In the genomic region with DNA sequence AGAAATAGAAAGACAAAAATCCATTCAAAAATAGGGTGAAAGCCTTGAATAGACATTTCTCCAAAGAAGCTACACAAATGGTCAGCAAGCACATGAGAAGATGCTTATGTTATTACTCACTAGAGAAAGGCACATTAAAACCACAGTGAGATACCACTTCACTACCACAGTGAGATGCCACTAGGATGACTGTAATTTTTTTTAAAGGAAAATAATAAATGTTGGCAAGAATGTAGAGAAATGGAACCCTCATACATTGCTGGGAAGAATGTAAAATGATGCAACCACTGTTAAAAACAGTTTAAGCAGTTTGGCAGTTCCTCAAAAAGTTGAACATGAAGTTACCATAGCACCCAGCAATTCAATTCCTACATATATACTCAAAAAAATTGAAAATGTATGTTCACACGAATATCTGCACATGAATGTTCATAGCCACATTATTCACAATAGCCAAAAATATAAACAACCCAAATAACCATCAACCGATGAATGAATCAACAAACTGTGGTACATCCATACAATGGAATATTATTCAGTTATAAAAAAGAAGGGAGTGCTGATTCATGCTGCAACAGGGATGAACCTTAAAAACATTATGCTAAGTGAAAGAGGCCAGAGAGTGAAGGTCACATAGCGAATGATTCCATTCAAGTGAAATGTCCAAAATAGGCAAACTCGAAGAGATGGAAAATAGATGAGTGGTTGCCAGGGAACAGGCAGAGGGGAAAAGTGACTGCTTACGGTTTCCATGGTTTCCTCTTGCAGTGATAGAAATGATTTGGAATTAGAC, we compare ENCODE assay signal across 15 cellular contexts.
DNase-seq lines count a peak whose midpoint lies in the region; ATAC-seq and TF ChIP-seq lines count a peak whose summit lies in the region.
"Had no signal": no experiment of that assay in that cellular context is flagged by ENCODE, and none has a peak within 500 bp of the region (broad histone marks: within the 10 kb centered on the region; RNA-seq: fewer than 3 reads in every experiment).

No MANE protein-coding gene starts in this region.

- WGBS in mammary epithelial cell (ENCODE audit: low coverage, missing lambda C conversion rate) = 80% methylated on average over 5 of the region's 5 CpGs
- 81 to 93% (median 91%) methylated on average over 5 of the region's 5 CpGs for WGBS in ovary, 3 donors

- no peak for TF ChIP-seq POLR2A in ovary (IDR thresholded peaks at IDR 0.05)

- BruUV-seq in mammary epithelial cell (replicated peaks; lab: Mats Ljungman, UMichigan) = no TSS peak

- no peak overlapping the region for H2AFZ ChIP-seq in mammary epithelial cell (ENCODE audit: low read depth, low read length)

- H4K20me1 ChIP-seq in mammary epithelial cell (ENCODE audit: insufficient read depth, low read length) = no peaks in the 10 kb centered on the region

- H3K4me3 ChIP-seq in AG09309 (ENCODE audit: control insufficient read depth, low read depth, low read length) = no peak overlapping the region
- no peak overlapping the region for H3K4me3 ChIP-seq in mammary epithelial cell (replicated peaks in 1 of 3; ENCODE audit: insufficient read depth in 1 of 3, low read depth in 2 of 3, low read length in 3 of 3)
- H3K4me3 ChIP-seq in ovary = no peak overlapping the region
- H3K4me3 ChIP-seq: left ventricle myocardium inferior, MG63, Peyer's patch had no signal

- DNase-seq in AG09309 (ENCODE audit: low read depth) (peak; percentile 97), MV-4-11 (lab: John Stamatoyannopoulos, UW) (peak; percentile 23), mammary epithelial cell (peak; percentile 90), kidney tubule cell (ENCODE audit: low spot score) (peak; percentile 95), ovary (no peak), NCI-H446 (lab: John Stamatoyannopoulos, UW) (no peak)
- no peak for DNase-seq in activated CD4-positive, alpha-beta T cell treated with anti-CD3 and anti-CD28 coated beads, Interleukin-2, amount 50 U/mL, for 48 hours
- DNase-seq: activated B cell treated with CpG ODN at 0.5 μM for 24 hours; activated T-cell treated with anti-CD3 and anti-CD28 coated beads, Interleukin-2, amount 50 U/mL, for 1 hour; CD4-positive, CD25-positive, alpha-beta regulatory T cell; left ventricle myocardium inferior; MG63; NCI-H345; Peyer's patch had no signal

- no peak for TF ChIP-seq EP300 in ovary (IDR thresholded peaks at IDR 0.05)

- ATAC-seq in HG03571 (IDR thresholded peaks at IDR 0.05; ENCODE audit: unreplicated experiment) = no peak

- CTCF ChIA-PET in mammary epithelial cell (lab: Charles Lee; ENCODE audit: low non-redundant PET) = no interaction called here

- dilution Hi-C loops in mammary epithelial cell (cut with HindIII; ENCODE audit: low sequenced_read_pairs) = no loop called here

- no peak overlapping the region for H3K9ac ChIP-seq in mammary epithelial cell (ENCODE audit: insufficient read depth, low read length)

- H3K36me3 ChIP-seq in mammary epithelial cell (ENCODE audit: insufficient read depth, low read length) = no peaks in the 10 kb centered on the region
- H3K36me3 ChIP-seq in ovary = no peaks in the 10 kb centered on the region
- H3K36me3 ChIP-seq: left ventricle myocardium inferior, MG63, Peyer's patch had no signal

- in situ Hi-C loops in mammary epithelial cell (cut with MboI; ENCODE audit: low sequenced_read_pairs in 2 of 2) = no loop called here

- H3K9me3 ChIP-seq in mammary epithelial cell (replicated peaks; ENCODE audit: insufficient read depth, low read length) (peaks cover 7% of the 10 kb centered on the region), ovary (no peaks in the 10 kb centered on the region)
- H3K9me3 ChIP-seq: Peyer's patch had no signal

- H3K4me1 ChIP-seq in mammary epithelial cell (ENCODE audit: insufficient read depth, low read length) (peaks cover 50% of the 10 kb centered on the region), ovary (ENCODE audit: insufficient read depth) (no peaks in the 10 kb centered on the region)
- H3K4me1 ChIP-seq: Peyer's patch had no signal

- no peak for TF ChIP-seq CTCF in AG09309 (IDR thresholded peaks at IDR 0.05; ENCODE audit: control insufficient read depth, insufficient read depth, low read depth, low read length, missing control alignments)
- TF ChIP-seq CTCF in mammary epithelial cell (conservative IDR thresholded peaks at IDR 0.05 in 1 of 2, IDR thresholded peaks at IDR 0.05 in 1 of 2; ENCODE audit: extremely low read depth in 1 of 2, insufficient read depth in 1 of 2, low read depth in 1 of 2, low read length in 2 of 2) = no peak
- no peak for TF ChIP-seq CTCF in ovary (IDR thresholded peaks at IDR 0.05)

- peak overlapping the region; percentile 39 for H3K4me2 ChIP-seq in mammary epithelial cell (ENCODE audit: insufficient read depth, low read depth, low read length)

- intact Hi-C loops in mammary epithelial cell (cut with micrococcal nuclease) (no loop called here), ovary (cut with DNase I) (no loop called here)

- H3K79me2 ChIP-seq in mammary epithelial cell (ENCODE audit: insufficient read depth, low read length) = no peaks in the 10 kb centered on the region

- H3K27ac ChIP-seq in mammary epithelial cell (ENCODE audit: insufficient read depth, low read depth, low read length) (peak overlapping the region; percentile 67), ovary (no peak overlapping the region)
- H3K27ac ChIP-seq: left ventricle myocardium inferior had no signal

- H3K27me3 ChIP-seq in mammary epithelial cell (ENCODE audit: insufficient read depth, low read length) = no peaks in the 10 kb centered on the region
- no peaks in the 10 kb centered on the region for H3K27me3 ChIP-seq in ovary
- H3K27me3 ChIP-seq: MG63, Peyer's patch had no signal

Comparison
In these comparisons a context has a peak if more than half of its experiments do, and no peak if none do; other contexts are left out.
1. DNase-seq: peak in AG09309 (single experiment), MV-4-11 (single experiment), mammary epithelial cell (single experiment) and kidney tubule cell (single experiment); none in activated CD4-positive, alpha-beta T cell treated with anti-CD3 and anti-CD28 coated beads, Interleukin-2, amount 50 U/mL, for 48 hours (0 of 2), ovary (0 of 5) and NCI-H446 (0 of 2).